Comparison of ENCODE assay signal across 1 cellular context in the genomic region with DNA sequence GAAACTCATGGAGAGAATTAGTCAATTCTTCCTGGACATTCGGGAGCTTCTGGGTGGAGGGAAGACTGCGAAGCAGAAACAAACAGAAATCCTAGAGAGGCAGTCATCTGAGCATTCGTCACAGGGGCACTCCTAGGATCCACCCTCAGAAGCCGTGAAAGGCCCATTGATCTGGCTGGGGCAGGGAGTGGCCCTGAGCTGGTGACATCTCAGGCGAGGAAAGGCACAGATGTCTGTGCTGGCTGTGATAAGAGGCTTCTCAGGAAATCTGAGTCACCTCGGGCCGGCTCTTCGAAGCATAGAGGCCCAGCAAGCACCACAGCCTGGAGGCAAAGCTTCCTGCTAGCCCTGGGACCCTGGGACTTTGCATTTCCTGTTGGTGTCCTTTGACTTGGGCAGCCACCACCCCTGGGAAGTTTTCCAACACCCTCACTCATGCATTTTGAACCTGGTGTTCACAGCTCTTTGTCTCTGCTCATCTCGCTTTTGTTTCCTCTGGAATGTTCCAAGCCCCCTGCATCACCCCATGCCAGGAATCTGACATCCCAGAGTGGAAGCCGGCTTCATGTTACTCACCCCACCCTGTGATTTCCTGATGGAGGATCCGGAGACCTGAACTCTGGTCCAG.
TF ChIP-seq lines count a peak whose summit lies in the region.

No MANE protein-coding gene starts in this region.

TF ChIP-seq in K562, 482 proteins besides CTCF, POLR2A, EP300 and RAD21 (continued from another document and continues in another):
- TF ChIP-seq, protein P1, sequence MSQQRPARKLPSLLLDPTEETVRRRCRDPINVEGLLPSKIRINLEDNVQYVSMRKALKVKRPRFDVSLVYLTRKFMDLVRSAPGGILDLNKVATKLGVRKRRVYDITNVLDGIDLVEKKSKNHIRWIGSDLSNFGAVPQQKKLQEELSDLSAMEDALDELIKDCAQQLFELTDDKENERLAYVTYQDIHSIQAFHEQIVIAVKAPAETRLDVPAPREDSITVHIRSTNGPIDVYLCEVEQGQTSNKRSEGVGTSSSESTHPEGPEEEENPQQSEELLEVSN (IDR thresholded peaks at IDR 0.05; ENCODE audit: borderline replicate concordance in 1 of 2, extremely low read depth in 1 of 2, insufficient read depth in 1 of 2, insufficient read length in 1 of 2, low read depth in 1 of 2, low read length in 1 of 2, poor library complexity in 1 of 2, severe bottlenecking in 1 of 2), result peak; percentile 12 to 16
- TF ChIP-seq, protein P2, sequence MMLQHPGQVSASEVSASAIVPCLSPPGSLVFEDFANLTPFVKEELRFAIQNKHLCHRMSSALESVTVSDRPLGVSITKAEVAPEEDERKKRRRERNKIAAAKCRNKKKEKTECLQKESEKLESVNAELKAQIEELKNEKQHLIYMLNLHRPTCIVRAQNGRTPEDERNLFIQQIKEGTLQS (IDR thresholded peaks at IDR 0.05), result peak; percentile 93
- TF ChIP-seq, protein P2 (CRISPR knock-in tag; conservative IDR thresholded peaks at IDR 0.05), result 0 out of 2 replicates have a peak, but pooled peaks have one; percentile 62
- peak; percentile 84 for TF ChIP-seq NCOR1 (IDR thresholded peaks at IDR 0.05)
- TF ChIP-seq, protein P3, sequence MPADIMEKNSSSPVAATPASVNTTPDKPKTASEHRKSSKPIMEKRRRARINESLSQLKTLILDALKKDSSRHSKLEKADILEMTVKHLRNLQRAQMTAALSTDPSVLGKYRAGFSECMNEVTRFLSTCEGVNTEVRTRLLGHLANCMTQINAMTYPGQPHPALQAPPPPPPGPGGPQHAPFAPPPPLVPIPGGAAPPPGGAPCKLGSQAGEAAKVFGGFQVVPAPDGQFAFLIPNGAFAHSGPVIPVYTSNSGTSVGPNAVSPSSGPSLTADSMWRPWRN (IDR thresholded peaks at IDR 0.05; ENCODE audit: low read depth), result peak; percentile 25; the same call in 1 of the 2 replicates
- TF ChIP-seq JUND (IDR thresholded peaks at IDR 0.05; ENCODE audit: borderline replicate concordance, low read depth, low read length), result peak; percentile 95
- TF ChIP-seq JUND (tag; IDR thresholded peaks at IDR 0.05; ENCODE audit: borderline replicate concordance, low read depth, low read length), result peak; percentile 91; the same call in 2 of the 3 replicates
- peak; percentile 87 for TF ChIP-seq SMARCC2 (IDR thresholded peaks at IDR 0.05; ENCODE audit: low read depth)
- TF ChIP-seq ZEB2 (IDR thresholded peaks at IDR 0.05), result peak; percentile 37; the same call in 1 of the 2 replicates
- peak; percentile 46 for TF ChIP-seq NFE2 (IDR thresholded peaks at IDR 0.05; ENCODE audit: low read depth)
- TF ChIP-seq ZNF175 (CRISPR knock-in tag; IDR thresholded peaks at IDR 0.05; ENCODE audit: low read depth), result 0 out of 2 replicates have a peak, but pooled peaks have one; percentile 8
- peak; percentile 44 for TF ChIP-seq FOS (IDR thresholded peaks at IDR 0.05; ENCODE audit: extremely low read depth, insufficient read length)
- TF ChIP-seq, protein P4, sequence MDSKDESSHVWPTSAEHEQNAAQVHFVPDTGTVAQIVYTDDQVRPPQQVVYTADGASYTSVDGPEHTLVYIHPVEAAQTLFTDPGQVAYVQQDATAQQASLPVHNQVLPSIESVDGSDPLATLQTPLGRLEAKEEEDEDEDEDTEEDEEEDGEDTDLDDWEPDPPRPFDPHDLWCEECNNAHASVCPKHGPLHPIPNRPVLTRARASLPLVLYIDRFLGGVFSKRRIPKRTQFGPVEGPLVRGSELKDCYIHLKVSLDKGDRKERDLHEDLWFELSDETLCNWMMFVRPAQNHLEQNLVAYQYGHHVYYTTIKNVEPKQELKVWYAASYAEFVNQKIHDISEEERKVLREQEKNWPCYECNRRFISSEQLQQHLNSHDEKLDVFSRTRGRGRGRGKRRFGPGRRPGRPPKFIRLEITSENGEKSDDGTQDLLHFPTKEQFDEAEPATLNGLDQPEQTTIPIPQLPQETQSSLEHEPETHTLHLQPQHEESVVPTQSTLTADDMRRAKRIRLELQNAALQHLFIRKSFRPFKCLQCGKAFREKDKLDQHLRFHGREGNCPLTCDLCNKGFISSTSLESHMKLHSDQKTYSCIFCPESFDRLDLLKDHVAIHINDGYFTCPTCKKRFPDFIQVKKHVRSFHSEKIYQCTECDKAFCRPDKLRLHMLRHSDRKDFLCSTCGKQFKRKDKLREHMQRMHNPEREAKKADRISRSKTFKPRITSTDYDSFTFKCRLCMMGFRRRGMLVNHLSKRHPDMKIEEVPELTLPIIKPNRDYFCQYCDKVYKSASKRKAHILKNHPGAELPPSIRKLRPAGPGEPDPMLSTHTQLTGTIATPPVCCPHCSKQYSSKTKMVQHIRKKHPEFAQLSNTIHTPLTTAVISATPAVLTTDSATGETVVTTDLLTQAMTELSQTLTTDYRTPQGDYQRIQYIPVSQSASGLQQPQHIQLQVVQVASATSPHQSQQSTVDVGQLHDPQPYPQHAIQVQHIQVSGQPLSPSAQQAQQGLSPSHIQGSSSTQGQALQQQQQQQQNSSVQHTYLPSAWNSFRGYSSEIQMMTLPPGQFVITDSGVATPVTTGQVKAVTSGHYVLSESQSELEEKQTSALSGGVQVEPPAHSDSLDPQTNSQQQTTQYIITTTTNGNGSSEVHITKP (IDR thresholded peaks at IDR 0.05; ENCODE audit: partially characterized antibody), result peak; percentile 89
- TF ChIP-seq RCOR1 (IDR thresholded peaks at IDR 0.05; ENCODE audit: borderline replicate concordance in 1 of 2, low read depth in 2 of 2, low read length in 2 of 2), result peak in 1 of 2 experiments; percentile 94; a peak in 2 of 4 replicates
- TF ChIP-seq, protein P5, sequence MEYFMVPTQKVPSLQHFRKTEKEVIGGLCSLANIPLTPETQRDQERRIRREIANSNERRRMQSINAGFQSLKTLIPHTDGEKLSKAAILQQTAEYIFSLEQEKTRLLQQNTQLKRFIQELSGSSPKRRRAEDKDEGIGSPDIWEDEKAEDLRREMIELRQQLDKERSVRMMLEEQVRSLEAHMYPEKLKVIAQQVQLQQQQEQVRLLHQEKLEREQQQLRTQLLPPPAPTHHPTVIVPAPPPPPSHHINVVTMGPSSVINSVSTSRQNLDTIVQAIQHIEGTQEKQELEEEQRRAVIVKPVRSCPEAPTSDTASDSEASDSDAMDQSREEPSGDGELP (CRISPR knock-in tag; IDR thresholded peaks at IDR 0.05; ENCODE audit: borderline replicate concordance), result peak; percentile 86; the same call in 1 of the 2 replicates
- TF ChIP-seq STAT5A (IDR thresholded peaks at IDR 0.05; ENCODE audit: borderline replicate concordance, low read length), result peak; percentile 88
- TF ChIP-seq CREM (IDR thresholded peaks at IDR 0.05; ENCODE audit: low read depth), result peak; percentile 66
- TF ChIP-seq SIN3B (IDR thresholded peaks at IDR 0.05; ENCODE audit: low read depth), result no peak
- peak; percentile 69 to 82; a peak in 3 of 4 replicates for TF ChIP-seq KDM1A (IDR thresholded peaks at IDR 0.05)
- TF ChIP-seq GABPB1 (CRISPR knock-in tag; IDR thresholded peaks at IDR 0.05), result 0 out of 2 replicates have a peak, but pooled peaks have one; percentile 26
- 0 out of 2 replicates have a peak, but pooled peaks have one; percentile 47 for TF ChIP-seq HDAC2 (IDR thresholded peaks at IDR 0.05)
- 0 out of 2 replicates have a peak, but pooled peaks have one; percentile 24 for TF ChIP-seq CBX5 (IDR thresholded peaks at IDR 0.05; ENCODE audit: borderline replicate concordance, low read depth)
- TF ChIP-seq, protein P6, sequence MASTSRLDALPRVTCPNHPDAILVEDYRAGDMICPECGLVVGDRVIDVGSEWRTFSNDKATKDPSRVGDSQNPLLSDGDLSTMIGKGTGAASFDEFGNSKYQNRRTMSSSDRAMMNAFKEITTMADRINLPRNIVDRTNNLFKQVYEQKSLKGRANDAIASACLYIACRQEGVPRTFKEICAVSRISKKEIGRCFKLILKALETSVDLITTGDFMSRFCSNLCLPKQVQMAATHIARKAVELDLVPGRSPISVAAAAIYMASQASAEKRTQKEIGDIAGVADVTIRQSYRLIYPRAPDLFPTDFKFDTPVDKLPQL (IDR thresholded peaks at IDR 0.05; ENCODE audit: extremely low read depth, insufficient read length), result no peak
- no peak for TF ChIP-seq ZNF354B (CRISPR knock-in tag; IDR thresholded peaks at IDR 0.05)
- TF ChIP-seq, protein P7, sequence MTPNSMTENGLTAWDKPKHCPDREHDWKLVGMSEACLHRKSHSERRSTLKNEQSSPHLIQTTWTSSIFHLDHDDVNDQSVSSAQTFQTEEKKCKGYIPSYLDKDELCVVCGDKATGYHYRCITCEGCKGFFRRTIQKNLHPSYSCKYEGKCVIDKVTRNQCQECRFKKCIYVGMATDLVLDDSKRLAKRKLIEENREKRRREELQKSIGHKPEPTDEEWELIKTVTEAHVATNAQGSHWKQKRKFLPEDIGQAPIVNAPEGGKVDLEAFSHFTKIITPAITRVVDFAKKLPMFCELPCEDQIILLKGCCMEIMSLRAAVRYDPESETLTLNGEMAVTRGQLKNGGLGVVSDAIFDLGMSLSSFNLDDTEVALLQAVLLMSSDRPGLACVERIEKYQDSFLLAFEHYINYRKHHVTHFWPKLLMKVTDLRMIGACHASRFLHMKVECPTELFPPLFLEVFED (CRISPR knock-in tag; conservative IDR thresholded peaks at IDR 0.05), result no peak
- no peak for TF ChIP-seq NR2C2 (CRISPR knock-in tag; IDR thresholded peaks at IDR 0.05)
- TF ChIP-seq NR2C2 (tag; IDR thresholded peaks at IDR 0.05), result peak; percentile 52
- TF ChIP-seq ETV5 (CRISPR knock-in tag; IDR thresholded peaks at IDR 0.05; ENCODE audit: low read depth), result peak; percentile 76; the same call in 1 of the 2 replicates
- 0 out of 2 replicates have a peak, but pooled peaks have one; percentile 58 for TF ChIP-seq ZNF644 (tag; IDR thresholded peaks at IDR 0.05; ENCODE audit: low read depth)
- peak; percentile 94 for TF ChIP-seq SMARCE1 (IDR thresholded peaks at IDR 0.05)
- peak; percentile 96 for TF ChIP-seq FOSL1 (tag; conservative IDR thresholded peaks at IDR 0.05)
- peak; percentile 27; the same call in 1 of the 2 replicates for TF ChIP-seq CC2D1A (IDR thresholded peaks at IDR 0.05)
- TF ChIP-seq CBFA2T2 (conservative IDR thresholded peaks at IDR 0.05), result peak; percentile 83
- no peak for TF ChIP-seq CEBPG (CRISPR knock-in tag; IDR thresholded peaks at IDR 0.05)
- 0 out of 4 replicates have a peak, but pooled peaks of 1 of the 2 experiments have one; percentile 5 for TF ChIP-seq CEBPG (tag; conservative IDR thresholded peaks at IDR 0.05 in 1 of 2, IDR thresholded peaks at IDR 0.05 in 1 of 2)
- TF ChIP-seq ZNF766 (CRISPR knock-in tag; conservative IDR thresholded peaks at IDR 0.05), result 0 out of 2 replicates have a peak, but pooled peaks have one; percentile 8
- TF ChIP-seq CBFA2T3 (IDR thresholded peaks at IDR 0.05), result peak; percentile 91
- TF ChIP-seq RBFOX2 (IDR thresholded peaks at IDR 0.05; ENCODE audit: low read depth, low read length), result 0 out of 2 replicates have a peak, but pooled peaks have one; percentile 21
- 0 out of 4 replicates have a peak, but pooled peaks of 1 of the 2 experiments have one; percentile 26 for TF ChIP-seq FOXK2 (conservative IDR thresholded peaks at IDR 0.05 in 1 of 2, IDR thresholded peaks at IDR 0.05 in 1 of 2; ENCODE audit: low read depth in 2 of 2)
- no peak for TF ChIP-seq MYBL2 (IDR thresholded peaks at IDR 0.05; ENCODE audit: low read depth)
- no peak for TF ChIP-seq MYBL2 (CRISPR knock-in tag; IDR thresholded peaks at IDR 0.05; ENCODE audit: borderline replicate concordance)
- TF ChIP-seq TEAD2 (tag; IDR thresholded peaks at IDR 0.05), result no peak
- TF ChIP-seq SOX6 (IDR thresholded peaks at IDR 0.05), result peak; percentile 72
- peak; percentile 76 for TF ChIP-seq ATF7 (IDR thresholded peaks at IDR 0.05)
- peak; percentile 48; the same call in 1 of the 2 replicates for TF ChIP-seq MTA3 (IDR thresholded peaks at IDR 0.05; ENCODE audit: borderline replicate concordance)
- TF ChIP-seq SMARCA4 (IDR thresholded peaks at IDR 0.05), result peak; percentile 95
- TF ChIP-seq MEIS2 (IDR thresholded peaks at IDR 0.05; ENCODE audit: partially characterized antibody), result peak; percentile 93
- TF ChIP-seq, protein P8, sequence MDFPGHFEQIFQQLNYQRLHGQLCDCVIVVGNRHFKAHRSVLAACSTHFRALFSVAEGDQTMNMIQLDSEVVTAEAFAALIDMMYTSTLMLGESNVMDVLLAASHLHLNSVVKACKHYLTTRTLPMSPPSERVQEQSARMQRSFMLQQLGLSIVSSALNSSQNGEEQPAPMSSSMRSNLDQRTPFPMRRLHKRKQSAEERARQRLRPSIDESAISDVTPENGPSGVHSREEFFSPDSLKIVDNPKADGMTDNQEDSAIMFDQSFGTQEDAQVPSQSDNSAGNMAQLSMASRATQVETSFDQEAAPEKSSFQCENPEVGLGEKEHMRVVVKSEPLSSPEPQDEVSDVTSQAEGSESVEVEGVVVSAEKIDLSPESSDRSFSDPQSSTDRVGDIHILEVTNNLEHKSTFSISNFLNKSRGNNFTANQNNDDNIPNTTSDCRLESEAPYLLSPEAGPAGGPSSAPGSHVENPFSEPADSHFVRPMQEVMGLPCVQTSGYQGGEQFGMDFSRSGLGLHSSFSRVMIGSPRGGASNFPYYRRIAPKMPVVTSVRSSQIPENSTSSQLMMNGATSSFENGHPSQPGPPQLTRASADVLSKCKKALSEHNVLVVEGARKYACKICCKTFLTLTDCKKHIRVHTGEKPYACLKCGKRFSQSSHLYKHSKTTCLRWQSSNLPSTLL (IDR thresholded peaks at IDR 0.05), result no peak
- TF ChIP-seq WHSC1 (IDR thresholded peaks at IDR 0.05; ENCODE audit: low read length), result no peak
- peak; percentile 82 for TF ChIP-seq GATA2 (CRISPR knock-in tag; IDR thresholded peaks at IDR 0.05)
- TF ChIP-seq ZNF174 (CRISPR knock-in tag; IDR thresholded peaks at IDR 0.05), result no peak
- TF ChIP-seq C11orf30 (IDR thresholded peaks at IDR 0.05; ENCODE audit: low read depth), result 0 out of 2 replicates have a peak, but pooled peaks have one; percentile 24
- TF ChIP-seq, protein P9, sequence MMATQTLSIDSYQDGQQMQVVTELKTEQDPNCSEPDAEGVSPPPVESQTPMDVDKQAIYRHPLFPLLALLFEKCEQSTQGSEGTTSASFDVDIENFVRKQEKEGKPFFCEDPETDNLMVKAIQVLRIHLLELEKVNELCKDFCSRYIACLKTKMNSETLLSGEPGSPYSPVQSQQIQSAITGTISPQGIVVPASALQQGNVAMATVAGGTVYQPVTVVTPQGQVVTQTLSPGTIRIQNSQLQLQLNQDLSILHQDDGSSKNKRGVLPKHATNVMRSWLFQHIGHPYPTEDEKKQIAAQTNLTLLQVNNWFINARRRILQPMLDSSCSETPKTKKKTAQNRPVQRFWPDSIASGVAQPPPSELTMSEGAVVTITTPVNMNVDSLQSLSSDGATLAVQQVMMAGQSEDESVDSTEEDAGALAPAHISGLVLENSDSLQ (IDR thresholded peaks at IDR 0.05), result no peak
- peak; percentile 27 to 55; a peak in 3 of 4 replicates for TF ChIP-seq NRF1 (conservative IDR thresholded peaks at IDR 0.05 in 1 of 2, IDR thresholded peaks at IDR 0.05 in 1 of 2)
- TF ChIP-seq TEAD4 (IDR thresholded peaks at IDR 0.05; ENCODE audit: low read length), result peak; percentile 77
- TF ChIP-seq TEAD4 (CRISPR knock-in tag; IDR thresholded peaks at IDR 0.05; ENCODE audit: borderline replicate concordance), result no peak
- peak; percentile 75 for TF ChIP-seq CXXC5 (CRISPR knock-in tag; IDR thresholded peaks at IDR 0.05)
- TF ChIP-seq KLF16 (IDR thresholded peaks at IDR 0.05), result peak; percentile 46; the same call in 1 of the 2 replicates
